29 cellular contexts compared by ENCODE assay signal in genomic region chr10:60853672-60854071, GRCh38.
"Had no signal": no experiment of that assay in that cellular context is flagged by ENCODE, and none has a peak within 500 bp of the region (broad histone marks: within the 10 kb centered on the region; RNA-seq: fewer than 3 reads in every experiment).

No MANE protein-coding gene starts in this region.

- H3K9me3 ChIP-seq: adrenal gland had no signal

- H3K36me3 ChIP-seq: adrenal gland, cardiac muscle cell, esophagus muscularis mucosa, gastroesophageal sphincter had no signal

- ATAC-seq: activated CD4-positive, alpha-beta T cell treated with anti-CD3 and anti-CD28 coated beads for 36 hours; activated CD8-positive, alpha-beta memory T cell treated with anti-CD3 and anti-CD28 coated beads, Interleukin-2, amount 10 ng/mL, durations not matched to agents 7 days and 5 days; activated CD8-positive, alpha-beta T cell treated with anti-CD3 and anti-CD28 coated beads, Interleukin-2, amount 10 ng/mL, durations not matched to agents 7 days and 5 days; activated naive CD8-positive, alpha-beta T cell treated with anti-CD3 and anti-CD28 coated beads, Interleukin-2, amount 50 U/mL, for 24 hours; body of pancreas; effector memory CD8-positive, alpha-beta T cell; foreskin keratinocyte; gastroesophageal sphincter had no signal

- H3K27me3 ChIP-seq: adrenal gland, body of pancreas, cardiac muscle cell, esophagus muscularis mucosa, foreskin keratinocyte, gastroesophageal sphincter had no signal

- DNase-seq: activated CD4-positive, alpha-beta memory T cell treated with anti-CD3 and anti-CD28 coated beads for 36 hours; activated CD4-positive, alpha-beta T cell treated with anti-CD3 and anti-CD28 coated beads for 36 hours; activated CD4-positive, alpha-beta T cell treated with anti-CD3 and anti-CD28 coated beads, Interleukin-2, amount 10 ng/mL, durations not matched to agents 24 days and 14 days; activated CD4-positive, CD25-positive, alpha-beta regulatory T cell; activated CD4-positive, CD25-positive, alpha-beta regulatory T cell treated with anti-CD3 and anti-CD28 coated beads, Interleukin-2, amount 50 U/mL, for 72 hours; activated CD8-positive, alpha-beta memory T cell treated with anti-CD3 and anti-CD28 coated beads, Interleukin-2, amount 10 ng/mL, durations not matched to agents 7 days and 5 days; activated CD8-positive, alpha-beta memory T cell treated with anti-CD3 and anti-CD28 coated beads, Interleukin-2, amount 50 U/mL, for 4 hours; activated CD8-positive, alpha-beta T cell treated with anti-CD3 and anti-CD28 coated beads, Interleukin-2, amount 10 ng/mL, durations not matched to agents 7 days and 5 days; activated effector memory CD4-positive, alpha-beta T cell treated with anti-CD3 and anti-CD28 coated beads, Interleukin-2, amount 50 U/mL, for 16 hours; activated naive CD4-positive, alpha-beta T cell treated with anti-CD3 and anti-CD28 coated beads for 36 hours; activated naive CD8-positive, alpha-beta T cell treated with anti-CD3 and anti-CD28 coated beads for 36 hours; activated naive CD8-positive, alpha-beta T cell treated with anti-CD3 and anti-CD28 coated beads, Interleukin-2, amount 50 U/mL, for 24 hours; activated T-cell treated with anti-CD3 and anti-CD28 coated beads, Interleukin-2, amount 50 U/mL, for 1 hour; activated T-cell treated with anti-CD3 and anti-CD28 coated beads, Interleukin-2, amount 50 U/mL, for 48 hours; adrenal gland; amygdala; aorta; body of pancreas; cortex of kidney; dermis blood vessel endothelial cell; effector CD4-positive, alpha-beta T cell; effector memory CD8-positive, alpha-beta T cell; erythroblast; foreskin keratinocyte; T-helper 2 cell had no signal

- H3K27ac ChIP-seq: adrenal gland, body of pancreas, cardiac muscle cell, esophagus muscularis mucosa, foreskin keratinocyte, gastroesophageal sphincter had no signal

- FAIRE-seq: colon had no signal

- H3K4me3 ChIP-seq: adrenal gland, body of pancreas, cardiac muscle cell, esophagus muscularis mucosa, gastroesophageal sphincter had no signal

- H3K4me1 ChIP-seq: body of pancreas, foreskin keratinocyte had no signal
